Comparison of ENCODE assay signal across 9 cellular contexts in genomic region chr17:31052187-31052889, GRCh38. TPM values are rescaled to one million over a fixed set of nuclear protein-coding genes. Genes with fewer than 3 reads are reported as not detected.
DNase-seq lines count a peak whose midpoint lies in the region; ATAC-seq and TF ChIP-seq lines count a peak whose summit lies in the region.
"Had no signal": no experiment of that assay in that cellular context is flagged by ENCODE, and none has a peak within 500 bp of the region (broad histone marks: within the 10 kb centered on the region; RNA-seq: fewer than 3 reads in every experiment).

No MANE protein-coding gene starts in this region.

- ATAC-seq in GM18873 (IDR thresholded peaks at IDR 0.05; ENCODE audit: low FRiP score, unreplicated experiment), result no peak
- no peak for ATAC-seq in HG03520 (IDR thresholded peaks at IDR 0.05; ENCODE audit: unreplicated experiment)
- ATAC-seq in stimulated activated memory B cell treated with anti-CD40 and anti-IgM and Interleukin-4, amounts not matched to agents 10 μg/mL and 1 μg/mL and 100 μg/mL, for 72 hours, result no peak

- H3K4me2 ChIP-seq in hepatocyte, result no peak overlapping the region

- no peaks in the 10 kb centered on the region for H3K27me3 Mint-ChIP-seq in activated naive CD8-positive, alpha-beta T cell
- H3K27me3 Mint-ChIP-seq in activated naive CD8-positive, alpha-beta T cell treated with anti-CD3 and anti-CD28 coated beads for 36 hours, result no peaks in the 10 kb centered on the region
- H3K27me3 Mint-ChIP-seq in stimulated activated memory B cell treated with anti-CD40 and anti-IgM and Interleukin-4, amounts not matched to agents 10 μg/mL and 1 μg/mL and 100 μg/mL, for 72 hours, result no peaks in the 10 kb centered on the region

- WGBS in hepatocyte (ENCODE audit: low lambda C conversion rate, missing lambda C conversion rate), result 80% methylated on average over 9 of the region's 9 CpGs

- no peaks in the 10 kb centered on the region for H3K4me1 ChIP-seq in hepatocyte (ENCODE audit: insufficient read depth)

- no peaks in the 10 kb centered on the region for H3K36me3 ChIP-seq in kidney epithelial cell (ENCODE audit: control insufficient read depth, insufficient read depth, low read length)
- no peaks in the 10 kb centered on the region for H3K36me3 ChIP-seq in hepatocyte (replicated peaks; ENCODE audit: insufficient read depth, low read depth)

- no peak for DNase-seq in activated naive CD8-positive, alpha-beta T cell treated with anti-CD3 and anti-CD28 coated beads for 36 hours
- DNase-seq in amniotic stem cell (lab: John Stamatoyannopoulos, UW) (peak; percentile 91), kidney epithelial cell (ENCODE audit: low read depth) (peak; percentile 58), hepatocyte (ENCODE audit: low spot score) (no peak)
- DNase-seq: NCI-H82 had no signal

- H3K27ac Mint-ChIP-seq in activated naive CD8-positive, alpha-beta T cell, result peak overlapping the region; percentile 17
- no peak overlapping the region for H3K27ac Mint-ChIP-seq in activated naive CD8-positive, alpha-beta T cell treated with anti-CD3 and anti-CD28 coated beads for 36 hours
- H3K27ac Mint-ChIP-seq in stimulated activated memory B cell treated with anti-CD40 and anti-IgM and Interleukin-4, amounts not matched to agents 10 μg/mL and 1 μg/mL and 100 μg/mL, for 72 hours, result no peak overlapping the region

- no peak overlapping the region for H3K27ac ChIP-seq in hepatocyte

- no peaks in the 10 kb centered on the region for H3K9me3 ChIP-seq in hepatocyte (ENCODE audit: low read depth)

- peaks cover 2% of the 10 kb centered on the region for H3K36me3 Mint-ChIP-seq in activated naive CD8-positive, alpha-beta T cell
- H3K36me3 Mint-ChIP-seq in activated naive CD8-positive, alpha-beta T cell treated with anti-CD3 and anti-CD28 coated beads for 36 hours, result no peaks in the 10 kb centered on the region
- peaks cover 12% of the 10 kb centered on the region for H3K36me3 Mint-ChIP-seq in stimulated activated memory B cell treated with anti-CD40 and anti-IgM and Interleukin-4, amounts not matched to agents 10 μg/mL and 1 μg/mL and 100 μg/mL, for 72 hours

- H3K4me3 Mint-ChIP-seq in activated naive CD8-positive, alpha-beta T cell, result no peak overlapping the region
- H3K4me3 Mint-ChIP-seq in activated naive CD8-positive, alpha-beta T cell treated with anti-CD3 and anti-CD28 coated beads for 36 hours, result no peak overlapping the region
- H3K4me3 Mint-ChIP-seq in stimulated activated memory B cell treated with anti-CD40 and anti-IgM and Interleukin-4, amounts not matched to agents 10 μg/mL and 1 μg/mL and 100 μg/mL, for 72 hours, result no peak overlapping the region

- no peaks in the 10 kb centered on the region for H3K79me2 ChIP-seq in hepatocyte

- no peak overlapping the region for H3K4me3 ChIP-seq in kidney epithelial cell (ENCODE audit: low read depth, low read length)
- no peak overlapping the region for H3K4me3 ChIP-seq in hepatocyte

- TF ChIP-seq CTCF in kidney epithelial cell (IDR thresholded peaks at IDR 0.05; ENCODE audit: insufficient read depth, low read length, poor library complexity, severe bottlenecking) (no peak), hepatocyte (IDR thresholded peaks at IDR 0.05; ENCODE audit: poor library complexity) (no peak)

- no peaks in the 10 kb centered on the region for H3K9me2 ChIP-seq in hepatocyte (replicated peaks; ENCODE audit: insufficient read depth)

- H3K9me3 Mint-ChIP-seq in activated naive CD8-positive, alpha-beta T cell (ENCODE audit: low read depth), result no peaks in the 10 kb centered on the region
- no peaks in the 10 kb centered on the region for H3K9me3 Mint-ChIP-seq in activated naive CD8-positive, alpha-beta T cell treated with anti-CD3 and anti-CD28 coated beads for 36 hours
- no peaks in the 10 kb centered on the region for H3K9me3 Mint-ChIP-seq in stimulated activated memory B cell treated with anti-CD40 and anti-IgM and Interleukin-4, amounts not matched to agents 10 μg/mL and 1 μg/mL and 100 μg/mL, for 72 hours

- H3K27me3 ChIP-seq in kidney epithelial cell (ENCODE audit: control insufficient read depth, insufficient read depth, low read length), result no peaks in the 10 kb centered on the region
- no peaks in the 10 kb centered on the region for H3K27me3 ChIP-seq in hepatocyte

- H4K20me1 ChIP-seq in hepatocyte (ENCODE audit: insufficient read depth, poor library complexity, severe bottlenecking), result no peaks in the 10 kb centered on the region

- H3K4me1 Mint-ChIP-seq in activated naive CD8-positive, alpha-beta T cell (ENCODE audit: low read depth), result peaks cover 5% of the 10 kb centered on the region
- peaks cover 5% of the 10 kb centered on the region for H3K4me1 Mint-ChIP-seq in activated naive CD8-positive, alpha-beta T cell treated with anti-CD3 and anti-CD28 coated beads for 36 hours
- no peaks in the 10 kb centered on the region for H3K4me1 Mint-ChIP-seq in stimulated activated memory B cell treated with anti-CD40 and anti-IgM and Interleukin-4, amounts not matched to agents 10 μg/mL and 1 μg/mL and 100 μg/mL, for 72 hours

- H2AFZ ChIP-seq in hepatocyte, result no peak overlapping the region

RNA-seq across cellular contexts. Expression of gene NF1, which starts 42.4 kb away (rescaled TPM):
- total RNA-seq in activated naive CD8-positive, alpha-beta T cell treated with anti-CD3 and anti-CD28 coated beads for 36 hours, result 10 to 100 TPM; 21.0 to 22.8 TPM
- total RNA-seq in kidney epithelial cell (39.0 and 49.6 TPM in 2 replicates), hepatocyte (37.4 and 45.9 TPM in 2 replicates)
- polyA plus RNA-seq in hepatocyte, result 8.4 and 11.4 TPM in 2 replicates

Comparison
In these comparisons a context has a peak if more than half of its experiments do, and no peak if none do; other contexts are left out.
1. DNase-seq: peak in amniotic stem cell (single experiment) and kidney epithelial cell (single experiment); none in activated naive CD8-positive, alpha-beta T cell treated with anti-CD3 and anti-CD28 coated beads for 36 hours (single experiment) and hepatocyte (single experiment).